In genomic region chr6:43092635-43093034, GRCh38 we compare ENCODE assay signal across 23 cellular contexts. TPM values are rescaled to one million over a fixed set of nuclear protein-coding genes. Genes with fewer than 3 reads are reported as not detected.
A peak's percentile ranks its signal among the peaks of the same experiment; 100 is the strongest.
DNase-seq lines count a peak whose midpoint lies in the region; ATAC-seq, FAIRE-seq and TF ChIP-seq lines count a peak whose summit lies in the region.
"Had no signal": no experiment of that assay in that cellular context is flagged by ENCODE, and none has a peak within 500 bp of the region (broad histone marks: within the 10 kb centered on the region; RNA-seq: fewer than 3 reads in every experiment).

No MANE protein-coding gene starts in this region.

- no peak for FAIRE-seq in H54 (lab: Jason Lieb, UNC)
- FAIRE-seq: endometrium, G401.6, GM18507 had no signal

- no peak overlapping the region for H3K27ac Mint-ChIP-seq in GM23338
- H3K27ac Mint-ChIP-seq in T-helper 1 cell treated with Interleukin-12 subunit alpha and Interleukin-12 subunit beta and Interleukin-4 antibody, amounts not matched to agents 30 μg/mL and 1 μg/mL, for 36 hours, result peak overlapping the region; percentile 8
- no peak overlapping the region for H3K27ac Mint-ChIP-seq in endothelial cell (ENCODE audit: unreplicated experiment)
- H3K27ac Mint-ChIP-seq in neural progenitor cell, result peak overlapping the region; percentile 85
- H3K27ac Mint-ChIP-seq in activated T-helper 1 cell treated with anti-CD3 and anti-CD28 coated beads, Interleukin-12 subunit alpha, Interleukin-12 subunit beta, Interleukin-2, Interleukin-4 antibody, amounts not matched to agents 30 ng/mL and 10 ng/mL and 1 ng/mL, durations not matched to agents 14 hours and 24 hours and 36 hours, result no peak overlapping the region
- H3K27ac Mint-ChIP-seq: activated B cell treated with CpG ODN at 0.5 μM for 24 hours had no signal

- H3K4me3 ChIP-seq in GM23338 (no peak overlapping the region), neural progenitor cell (no peak overlapping the region)
- H3K4me3 ChIP-seq: mucosa of descending colon, SK-N-MC had no signal

- H3K9me3 Mint-ChIP-seq in GM23338, result no peaks in the 10 kb centered on the region
- no peaks in the 10 kb centered on the region for H3K9me3 Mint-ChIP-seq in T-helper 1 cell treated with Interleukin-12 subunit alpha and Interleukin-12 subunit beta and Interleukin-4 antibody, amounts not matched to agents 30 μg/mL and 1 μg/mL, for 36 hours
- H3K9me3 Mint-ChIP-seq in endothelial cell (ENCODE audit: unreplicated experiment), result no peaks in the 10 kb centered on the region
- H3K9me3 Mint-ChIP-seq in neural progenitor cell, result no peaks in the 10 kb centered on the region
- H3K9me3 Mint-ChIP-seq in activated T-helper 1 cell treated with anti-CD3 and anti-CD28 coated beads, Interleukin-12 subunit alpha, Interleukin-12 subunit beta, Interleukin-2, Interleukin-4 antibody, amounts not matched to agents 30 ng/mL and 10 ng/mL and 1 ng/mL, durations not matched to agents 14 hours and 24 hours and 36 hours, result no peaks in the 10 kb centered on the region
- H3K9me3 Mint-ChIP-seq: activated B cell treated with CpG ODN at 0.5 μM for 24 hours; stimulated activated naive B cell treated with anti-CD40 and anti-IgM and Interleukin-4, amounts not matched to agents 10 μg/mL and 1 μg/mL and 100 μg/mL, for 72 hours had no signal

- H3K27me3 Mint-ChIP-seq in GM23338 (ENCODE audit: insufficient read depth, low read depth, poor library complexity) (peaks cover 8% of the 10 kb centered on the region), endothelial cell (ENCODE audit: unreplicated experiment) (peaks cover 4% of the 10 kb centered on the region), neural progenitor cell (ENCODE audit: insufficient read depth, low read depth) (no peaks in the 10 kb centered on the region)
- H3K27me3 Mint-ChIP-seq in T-helper 1 cell treated with Interleukin-12 subunit alpha and Interleukin-12 subunit beta and Interleukin-4 antibody, amounts not matched to agents 30 μg/mL and 1 μg/mL, for 36 hours (ENCODE audit: low read depth), result no peaks in the 10 kb centered on the region
- peaks cover 6% of the 10 kb centered on the region for H3K27me3 Mint-ChIP-seq in activated T-helper 1 cell treated with anti-CD3 and anti-CD28 coated beads, Interleukin-12 subunit alpha, Interleukin-12 subunit beta, Interleukin-2, Interleukin-4 antibody, amounts not matched to agents 30 ng/mL and 10 ng/mL and 1 ng/mL, durations not matched to agents 14 hours and 24 hours and 36 hours (ENCODE audit: insufficient read depth)
- H3K27me3 Mint-ChIP-seq: activated B cell treated with CpG ODN at 0.5 μM for 24 hours; stimulated activated naive B cell treated with anti-CD40 and anti-IgM and Interleukin-4, amounts not matched to agents 10 μg/mL and 1 μg/mL and 100 μg/mL, for 72 hours had no signal

- H3K79me2 ChIP-seq in GM23338 (replicated peaks; ENCODE audit: insufficient read depth) (peaks cover 74% of the 10 kb centered on the region), neural progenitor cell (ENCODE audit: low read depth) (peaks cover 97% of the 10 kb centered on the region)

- H3K9me2 ChIP-seq in GM23338 (ENCODE audit: insufficient read depth), result no peaks in the 10 kb centered on the region

- no peak overlapping the region for H2AFZ ChIP-seq in GM23338
- H2AFZ ChIP-seq in neural progenitor cell (replicated peaks), result no peak overlapping the region

- H3K4me3 Mint-ChIP-seq in GM23338 (no peak overlapping the region; the same call in 2 of the 3 replicates), endothelial cell (ENCODE audit: unreplicated experiment) (peak overlapping the region; percentile 32), neural progenitor cell (no peak overlapping the region)
- no peak overlapping the region for H3K4me3 Mint-ChIP-seq in T-helper 1 cell treated with Interleukin-12 subunit alpha and Interleukin-12 subunit beta and Interleukin-4 antibody, amounts not matched to agents 30 μg/mL and 1 μg/mL, for 36 hours
- no peak overlapping the region for H3K4me3 Mint-ChIP-seq in activated T-helper 1 cell treated with anti-CD3 and anti-CD28 coated beads, Interleukin-12 subunit alpha, Interleukin-12 subunit beta, Interleukin-2, Interleukin-4 antibody, amounts not matched to agents 30 ng/mL and 10 ng/mL and 1 ng/mL, durations not matched to agents 14 hours and 24 hours and 36 hours
- H3K4me3 Mint-ChIP-seq: activated B cell treated with CpG ODN at 0.5 μM for 24 hours; stimulated activated naive B cell treated with anti-CD40 and anti-IgM and Interleukin-4, amounts not matched to agents 10 μg/mL and 1 μg/mL and 100 μg/mL, for 72 hours had no signal

- no peak for DNase-seq in GM23338 (ENCODE audit: low spot score)
- no peak for DNase-seq in endothelial cell (ENCODE audit: low spot score)
- no peak for DNase-seq in neural progenitor cell (ENCODE audit: low spot score)
- no peak for DNase-seq in activated T-helper 1 cell treated with anti-CD3 and anti-CD28 coated beads, Interleukin-12 subunit alpha, Interleukin-12 subunit beta, Interleukin-2, Interleukin-4 antibody, amounts not matched to agents 30 ng/mL and 10 ng/mL and 1 ng/mL, durations not matched to agents 14 hours and 24 hours and 36 hours (ENCODE audit: low spot score)
- DNase-seq in H54 (ENCODE audit: insufficient read length, low spot score), result no peak
- no peak for DNase-seq in substantia nigra (lab: John Stamatoyannopoulos, UW)
- DNase-seq: activated B cell treated with CpG ODN at 0.5 μM for 24 hours; activated CD4-positive, alpha-beta T cell treated with anti-CD3 and anti-CD28 coated beads, Interleukin-2, amount 50 U/mL, for 48 hours; activated gamma-delta T cell treated with Interleukin-2 at 50 U/mL for 16 hours; DMS 273 treated with DMSO at 0.1 percent for 48 hours; heart left ventricle; mucosa of descending colon; NCI-H524; stimulated activated naive B cell treated with anti-CD40 and anti-IgM and Interleukin-4, amounts not matched to agents 10 μg/mL and 1 μg/mL and 100 μg/mL, for 72 hours; T-helper 9 cell; testis had no signal

- H3K4me2 ChIP-seq in GM23338 (0 out of 2 replicates have a peak overlapping the region, but pooled peaks have one; percentile 3), neural progenitor cell (no peak overlapping the region)

- H3K9ac ChIP-seq in neural progenitor cell, result no peak overlapping the region

- ATAC-seq in GM23338, result no peak
- ATAC-seq in HG02885 (IDR thresholded peaks at IDR 0.05; ENCODE audit: poor library complexity, unreplicated experiment), result no peak
- ATAC-seq: heart left ventricle; mucosa of descending colon; stimulated activated naive B cell treated with anti-CD40 and anti-IgM and Interleukin-4, amounts not matched to agents 10 μg/mL and 1 μg/mL and 100 μg/mL, for 72 hours had no signal

- no peaks in the 10 kb centered on the region for H3K9me3 ChIP-seq in neural progenitor cell (ENCODE audit: low read depth)
- H3K9me3 ChIP-seq: heart left ventricle, mucosa of descending colon, testis had no signal

- H3K4me1 Mint-ChIP-seq in GM23338 (peaks cover 74% of the 10 kb centered on the region), endothelial cell (ENCODE audit: unreplicated experiment) (peaks cover 69% of the 10 kb centered on the region), neural progenitor cell (peaks cover 73% of the 10 kb centered on the region)
- H3K4me1 Mint-ChIP-seq in T-helper 1 cell treated with Interleukin-12 subunit alpha and Interleukin-12 subunit beta and Interleukin-4 antibody, amounts not matched to agents 30 μg/mL and 1 μg/mL, for 36 hours (ENCODE audit: low read depth), result peaks cover 11% of the 10 kb centered on the region
- H3K4me1 Mint-ChIP-seq in activated T-helper 1 cell treated with anti-CD3 and anti-CD28 coated beads, Interleukin-12 subunit alpha, Interleukin-12 subunit beta, Interleukin-2, Interleukin-4 antibody, amounts not matched to agents 30 ng/mL and 10 ng/mL and 1 ng/mL, durations not matched to agents 14 hours and 24 hours and 36 hours (ENCODE audit: low read depth), result peaks cover 18% of the 10 kb centered on the region
- H3K4me1 Mint-ChIP-seq: activated B cell treated with CpG ODN at 0.5 μM for 24 hours had no signal

- intact Hi-C loops in activated T-helper 1 cell treated with anti-CD3 and anti-CD28 coated beads, Interleukin-12 subunit alpha, Interleukin-12 subunit beta, Interleukin-2, Interleukin-4 antibody, amounts not matched to agents 30 ng/mL and 10 ng/mL and 1 ng/mL, durations not matched to agents 14 hours and 24 hours and 36 hours (cut with micrococcal nuclease), result no loop called here

- peaks cover 16% of the 10 kb centered on the region for H3F3A ChIP-seq in GM23338 (replicated peaks; ENCODE audit: low read depth)
- H3F3A ChIP-seq in neural progenitor cell (ENCODE audit: low read depth), result peaks cover 67% of the 10 kb centered on the region

- TF ChIP-seq POLR2A in H54 (IDR thresholded peaks at IDR 0.05; ENCODE audit: low read depth, low read length), result no peak

- H4K20me1 ChIP-seq in GM23338 (replicated peaks; ENCODE audit: insufficient read depth) (no peaks in the 10 kb centered on the region; the same call in 1 of the 2 replicates), neural progenitor cell (ENCODE audit: low read depth) (peaks cover 55% of the 10 kb centered on the region)

- H3K36me3 Mint-ChIP-seq in GM23338 (ENCODE audit: low read depth) (no peaks in the 10 kb centered on the region; the same call in 2 of the 3 replicates), endothelial cell (ENCODE audit: low read depth, unreplicated experiment) (peaks cover 8% of the 10 kb centered on the region), neural progenitor cell (peaks cover 2% of the 10 kb centered on the region)
- no peaks in the 10 kb centered on the region for H3K36me3 Mint-ChIP-seq in T-helper 1 cell treated with Interleukin-12 subunit alpha and Interleukin-12 subunit beta and Interleukin-4 antibody, amounts not matched to agents 30 μg/mL and 1 μg/mL, for 36 hours (ENCODE audit: low read depth)
- no peaks in the 10 kb centered on the region for H3K36me3 Mint-ChIP-seq in activated T-helper 1 cell treated with anti-CD3 and anti-CD28 coated beads, Interleukin-12 subunit alpha, Interleukin-12 subunit beta, Interleukin-2, Interleukin-4 antibody, amounts not matched to agents 30 ng/mL and 10 ng/mL and 1 ng/mL, durations not matched to agents 14 hours and 24 hours and 36 hours (ENCODE audit: low read depth)
- H3K36me3 Mint-ChIP-seq: stimulated activated naive B cell treated with anti-CD40 and anti-IgM and Interleukin-4, amounts not matched to agents 10 μg/mL and 1 μg/mL and 100 μg/mL, for 72 hours had no signal

- H3K36me3 ChIP-seq in GM23338 (ENCODE audit: insufficient read depth), result no peaks in the 10 kb centered on the region
- no peaks in the 10 kb centered on the region for H3K36me3 ChIP-seq in neural progenitor cell
- H3K36me3 ChIP-seq: heart left ventricle had no signal

- H3K27me3 ChIP-seq in GM23338 (ENCODE audit: insufficient read depth) (no peaks in the 10 kb centered on the region), neural progenitor cell (no peaks in the 10 kb centered on the region)
- H3K27me3 ChIP-seq: heart left ventricle, testis had no signal

- TF ChIP-seq CTCF in GM23338 (conservative IDR thresholded peaks at IDR 0.05; ENCODE audit: low read depth in 2 of 2) (no peak), endothelial cell (IDR thresholded peaks at IDR 0.05; ENCODE audit: unreplicated experiment) (no peak), neural progenitor cell (IDR thresholded peaks at IDR 0.05) (no peak)

- H3K4me1 ChIP-seq in GM23338 (ENCODE audit: insufficient read depth), result peaks cover 74% of the 10 kb centered on the region
- H3K4me1 ChIP-seq in neural progenitor cell, result peaks cover 63% of the 10 kb centered on the region

- H3K27ac ChIP-seq in GM23338 (ENCODE audit: low read depth), result no peak overlapping the region
- no peak overlapping the region for H3K27ac ChIP-seq in neural progenitor cell
- H3K27ac ChIP-seq in substantia nigra (ENCODE audit: low read depth, low read length, poor library complexity, severe bottlenecking), result no peak overlapping the region
- H3K27ac ChIP-seq: coronary artery, SK-N-MC had no signal

RNA-seq across cellular contexts. Expression of gene PTK7, which starts 16.5 kb away (rescaled TPM):
- 121 and 147 TPM in 2 replicates for total RNA-seq in GM23338 (2014; rRNA removed; shearing (Covaris generic))
- polyA plus RNA-seq in GM23338 (2016; fragmentation: Nextera tagmentation; extraction: Ambion mirVana), result 46.1 and 52.2 TPM in 2 replicates
- total RNA-seq in endothelial cell (ENCODE audit: unreplicated experiment) (208 TPM), neural progenitor cell (ENCODE audit: low replicate concordance) (68.0 and 155 TPM in 2 replicates)
- 3.3 and 3.7 TPM in 2 replicates for total RNA-seq in activated T-helper 1 cell treated with anti-CD3 and anti-CD28 coated beads, Interleukin-12 subunit alpha, Interleukin-12 subunit beta, Interleukin-2, Interleukin-4 antibody, amounts not matched to agents 30 ng/mL and 10 ng/mL and 1 ng/mL, durations not matched to agents 14 hours and 24 hours and 36 hours

RNA-seq across cellular contexts. Expression of gene KLC4, which starts 33.2 kb away (rescaled TPM):
- total RNA-seq in GM23338 (2014; rRNA removed; shearing (Covaris generic)), result 17.4 and 22.4 TPM in 2 replicates
- 14.9 and 16.6 TPM in 2 replicates for polyA plus RNA-seq in GM23338 (2016; fragmentation: Nextera tagmentation; extraction: Ambion mirVana)
- total RNA-seq in endothelial cell (ENCODE audit: unreplicated experiment), result 41.4 TPM
- 12.6 and 28.2 TPM in 2 replicates for total RNA-seq in neural progenitor cell (ENCODE audit: low replicate concordance)
- total RNA-seq in activated T-helper 1 cell treated with anti-CD3 and anti-CD28 coated beads, Interleukin-12 subunit alpha, Interleukin-12 subunit beta, Interleukin-2, Interleukin-4 antibody, amounts not matched to agents 30 ng/mL and 10 ng/mL and 1 ng/mL, durations not matched to agents 14 hours and 24 hours and 36 hours, result 12.7 and 13.7 TPM in 2 replicates

RNA-seq across cellular contexts. Expression of gene MRPL2, which starts 33.4 kb away (rescaled TPM):
- 32.3 and 40.4 TPM in 2 replicates for total RNA-seq in GM23338 (2014; rRNA removed; shearing (Covaris generic))
- polyA plus RNA-seq in GM23338 (2016; fragmentation: Nextera tagmentation; extraction: Ambion mirVana), result 127 and 128 TPM in 2 replicates
- total RNA-seq in endothelial cell (ENCODE audit: unreplicated experiment) (39.7 TPM), neural progenitor cell (ENCODE audit: low replicate concordance) (20.7 and 31.7 TPM in 2 replicates)
- total RNA-seq in activated T-helper 1 cell treated with anti-CD3 and anti-CD28 coated beads, Interleukin-12 subunit alpha, Interleukin-12 subunit beta, Interleukin-2, Interleukin-4 antibody, amounts not matched to agents 30 ng/mL and 10 ng/mL and 1 ng/mL, durations not matched to agents 14 hours and 24 hours and 36 hours, result 89.6 and 97.4 TPM in 2 replicates

RNA-seq across cellular contexts. Expression of gene CUL7, which starts 39.0 kb away (rescaled TPM):
- total RNA-seq in GM23338 (2014; rRNA removed; shearing (Covaris generic)), result 9.7 and 13.2 TPM in 2 replicates
- 2.8 and 3.4 TPM in 2 replicates for polyA plus RNA-seq in GM23338 (2016; fragmentation: Nextera tagmentation; extraction: Ambion mirVana)
- total RNA-seq in endothelial cell (ENCODE audit: unreplicated experiment) (42.2 TPM), neural progenitor cell (ENCODE audit: low replicate concordance) (23.1 and 43.7 TPM in 2 replicates)
- total RNA-seq in activated T-helper 1 cell treated with anti-CD3 and anti-CD28 coated beads, Interleukin-12 subunit alpha, Interleukin-12 subunit beta, Interleukin-2, Interleukin-4 antibody, amounts not matched to agents 30 ng/mL and 10 ng/mL and 1 ng/mL, durations not matched to agents 14 hours and 24 hours and 36 hours, result 20.1 and 23.2 TPM in 2 replicates

Comparison
In these comparisons a context has a peak if more than half of its experiments do, and no peak if none do; other contexts are left out.
1. H3K27ac Mint-ChIP-seq: peak in T-helper 1 cell treated with Interleukin-12 subunit alpha and Interleukin-12 subunit beta and Interleukin-4 antibody, amounts not matched to agents 30 μg/mL and 1 μg/mL, for 36 hours (single experiment) and neural progenitor cell (single experiment); none in GM23338 (single experiment), endothelial cell (single experiment) and activated T-helper 1 cell treated with anti-CD3 and anti-CD28 coated beads, Interleukin-12 subunit alpha, Interleukin-12 subunit beta, Interleukin-2, Interleukin-4 antibody, amounts not matched to agents 30 ng/mL and 10 ng/mL and 1 ng/mL, durations not matched to agents 14 hours and 24 hours and 36 hours (single experiment).
2. RNA of gene PTK7, which starts 16.5 kb away (total RNA-seq): 208 TPM in endothelial cell (single experiment), 121 to 147 TPM in GM23338 and 68.0 to 155 TPM in neural progenitor cell; 3.3 to 3.7 TPM in activated T-helper 1 cell treated with anti-CD3 and anti-CD28 coated beads, Interleukin-12 subunit alpha, Interleukin-12 subunit beta, Interleukin-2, Interleukin-4 antibody, amounts not matched to agents 30 ng/mL and 10 ng/mL and 1 ng/mL, durations not matched to agents 14 hours and 24 hours and 36 hours; every median in the first group is over 10 times any median in the second.